In genomic region chr2:9815844-9816279, GRCh38 we compare ENCODE assay signal across 25 cellular contexts. TPM values are rescaled to one million over a fixed set of nuclear protein-coding genes. Genes with fewer than 3 reads are reported as not detected.
DNase-seq lines count a peak whose midpoint lies in the region; ATAC-seq, FAIRE-seq and TF ChIP-seq lines count a peak whose summit lies in the region.
"Had no signal": no experiment of that assay in that cellular context is flagged by ENCODE, and none has a peak within 500 bp of the region (broad histone marks: within the 10 kb centered on the region; RNA-seq: fewer than 3 reads in every experiment).

No MANE protein-coding gene starts in this region.

- no peaks in the 10 kb centered on the region for H3K36me3 ChIP-seq in Loucy (ENCODE audit: insufficient read depth, low read length)
- no peaks in the 10 kb centered on the region for H3K36me3 ChIP-seq in kidney (ENCODE audit: control insufficient read depth in 1 of 2, insufficient read depth in 2 of 2, low read length in 2 of 2)
- H3K36me3 ChIP-seq: breast epithelium, colonic mucosa, left ventricle myocardium inferior, SJCRH30, tibial nerve had no signal

- intact Hi-C loops in kidney (cut with DNase I): loop anchor here (10.0 kb wide), 1 partner anchor 239 kb away; no protein-coding TSS in a partner anchor

- no peaks in the 10 kb centered on the region for H3K36me3 Mint-ChIP-seq in activated CD4-positive, alpha-beta T cell treated with anti-CD3 and anti-CD28 coated beads, Interleukin-2, amount 10 ng/mL, durations not matched to agents 7 days and 5 days (ENCODE audit: low read depth)
- H3K36me3 Mint-ChIP-seq: immature natural killer cell, natural killer cell had no signal

- H3K4me1 Mint-ChIP-seq in activated CD4-positive, alpha-beta T cell treated with anti-CD3 and anti-CD28 coated beads, Interleukin-2, amount 10 ng/mL, durations not matched to agents 7 days and 5 days: peaks cover 19% of the 10 kb centered on the region

- H3K9me2 ChIP-seq in Loucy (replicated peaks; ENCODE audit: low read depth, low read length): no peaks in the 10 kb centered on the region

- H3F3A ChIP-seq in Loucy (ENCODE audit: low read depth): no peaks in the 10 kb centered on the region

- no peaks in the 10 kb centered on the region for H3K9me3 Mint-ChIP-seq in activated CD4-positive, alpha-beta T cell treated with anti-CD3 and anti-CD28 coated beads, Interleukin-2, amount 10 ng/mL, durations not matched to agents 7 days and 5 days
- H3K9me3 Mint-ChIP-seq: immature natural killer cell, natural killer cell had no signal

- H4K20me1 ChIP-seq in Loucy (ENCODE audit: insufficient read depth, low read length, poor library complexity, severe bottlenecking): no peaks in the 10 kb centered on the region

- H3K27ac Mint-ChIP-seq in activated CD4-positive, alpha-beta T cell treated with anti-CD3 and anti-CD28 coated beads, Interleukin-2, amount 10 ng/mL, durations not matched to agents 7 days and 5 days: peak overlapping the region; percentile 58
- H3K27ac Mint-ChIP-seq: natural killer cell had no signal

- TF ChIP-seq CTCF in Loucy (conservative IDR thresholded peaks at IDR 0.05; ENCODE audit: low read length) (no peak), kidney (IDR thresholded peaks at IDR 0.05; ENCODE audit: borderline replicate concordance, extremely low read depth, insufficient read depth) (no peak), foreskin keratinocyte (conservative IDR thresholded peaks at IDR 0.05) (no peak)

- H3K4me3 Mint-ChIP-seq in activated CD4-positive, alpha-beta T cell treated with anti-CD3 and anti-CD28 coated beads, Interleukin-2, amount 10 ng/mL, durations not matched to agents 7 days and 5 days: no peak overlapping the region
- H3K4me3 Mint-ChIP-seq: H9, immature natural killer cell, natural killer cell had no signal

- no peak for FAIRE-seq in kidney (lab: Jason Lieb, UNC)
- FAIRE-seq: A549, TTC549 had no signal

- no peak for DNase-seq in activated CD4-positive, alpha-beta T cell treated with anti-CD3 and anti-CD28 coated beads, Interleukin-2, amount 10 ng/mL, durations not matched to agents 7 days and 5 days
- no peak for DNase-seq in activated CD4-positive, alpha-beta T cell treated with anti-CD3 and anti-CD28 coated beads for 1 hour
- DNase-seq in kidney: peak; percentile 65
- peak; percentile 21 for DNase-seq in stimulated activated CD8-positive, alpha-beta memory T cell treated with anti-CD3 and anti-CD28 coated beads, Interleukin-4, amount 100 ng/mL, for 48 hours
- DNase-seq in foreskin keratinocyte: no peak
- no peak for DNase-seq in NCI-H2227 treated with DMSO at 0.1 percent for 48 hours (lab: John Stamatoyannopoulos, UW)
- DNase-seq: C1 segment of cervical spinal cord; Calu3; colonic mucosa; effector memory CD4-positive, alpha-beta T cell; foreskin fibroblast; H9; immature natural killer cell; left ventricle myocardium inferior; natural killer cell; NCI-H1105; NCI-H2029; SJCRH30; stimulated activated CD4-positive, alpha-beta T cell treated with anti-CD3 and anti-CD28 coated beads, Interleukin-15, amount 100 ng/mL, for 24 hours had no signal

- H3K4me1 ChIP-seq in Loucy (ENCODE audit: insufficient read depth, low read length, poor library complexity, severe bottlenecking) (peaks cover 4% of the 10 kb centered on the region), kidney (ENCODE audit: control insufficient read depth in 1 of 2, insufficient read depth in 1 of 2, low read depth in 1 of 2, low read length in 2 of 2) (peaks cover 2 to 4% of the 10 kb centered on the region in 2 donors), foreskin keratinocyte (peaks cover 16% of the 10 kb centered on the region)

- H3K4me3 ChIP-seq in Loucy (ENCODE audit: low read length, poor library complexity, severe bottlenecking): no peak overlapping the region
- H3K4me3 ChIP-seq in kidney (ENCODE audit: low read length in 2 of 2): no peak overlapping the region
- H3K4me3 ChIP-seq: A549, breast epithelium, colonic mucosa, left ventricle myocardium inferior, SJCRH30, tibial nerve had no signal

- no peak overlapping the region for H3K4me2 ChIP-seq in Loucy (ENCODE audit: low read depth, low read length, poor library complexity, severe bottlenecking)
- H3K4me2 ChIP-seq: A549 had no signal

- H3K27ac ChIP-seq in kidney (ENCODE audit: low read depth in 2 of 2, low read length in 2 of 2): no peak overlapping the region
- H3K27ac ChIP-seq in foreskin keratinocyte: no peak overlapping the region
- H3K27ac ChIP-seq: A549, colonic mucosa, left ventricle myocardium inferior, SJCRH30, tibial nerve had no signal

- no peaks in the 10 kb centered on the region for H3K9me3 ChIP-seq in Loucy (ENCODE audit: insufficient read depth, low read depth, low read length)
- H3K9me3 ChIP-seq in kidney (ENCODE audit: control insufficient read depth in 1 of 2, low read length in 2 of 2): no peaks in the 10 kb centered on the region
- H3K9me3 ChIP-seq: A549, breast epithelium, colonic mucosa, left ventricle myocardium inferior, tibial nerve had no signal

- CTCF ChIA-PET in activated CD4-positive, alpha-beta T cell treated with anti-CD3 and anti-CD28 coated beads, Interleukin-2, amount 10 ng/mL, durations not matched to agents 7 days and 5 days (lab: Charles Lee): interaction anchor here (0.7 to 9.1 kb wide), 8 partner anchors 15 to 619 kb away, joined by 3 to 106 read pairs (median 6); partner anchors contain the start of gene TAF1B

- ATAC-seq in GM18870 (IDR thresholded peaks at IDR 0.05; ENCODE audit: unreplicated experiment): no peak
- no peak for ATAC-seq in foreskin keratinocyte
- ATAC-seq: A549, natural killer cell had no signal

- H3K27me3 ChIP-seq in Loucy (ENCODE audit: insufficient read depth, low read length, poor library complexity, severe bottlenecking): no peaks in the 10 kb centered on the region
- no peaks in the 10 kb centered on the region for H3K27me3 ChIP-seq in foreskin keratinocyte
- H3K27me3 ChIP-seq: breast epithelium, colonic mucosa, tibial nerve had no signal

- H2AFZ ChIP-seq in Loucy (ENCODE audit: low read length): 0 out of 2 replicates have a peak overlapping the region, but pooled peaks have one; percentile 55

- H3K79me2 ChIP-seq in Loucy (ENCODE audit: insufficient read depth, low read length): no peaks in the 10 kb centered on the region

- H3K9ac ChIP-seq in Loucy (ENCODE audit: low read depth, low read length, poor library complexity, severe bottlenecking): no peak overlapping the region
- H3K9ac ChIP-seq in kidney (ENCODE audit: low read length in 2 of 2): no peak overlapping the region

- H3K27me3 Mint-ChIP-seq in activated CD4-positive, alpha-beta T cell treated with anti-CD3 and anti-CD28 coated beads, Interleukin-2, amount 10 ng/mL, durations not matched to agents 7 days and 5 days: peaks cover 9% of the 10 kb centered on the region

- POLR2A ChIA-PET in activated CD4-positive, alpha-beta T cell treated with anti-CD3 and anti-CD28 coated beads, Interleukin-2, amount 10 ng/mL, durations not matched to agents 7 days and 5 days (lab: Charles Lee): no interaction called here

RNA-seq across cellular contexts. Expression of gene TAF1B, which starts 27.4 kb away (rescaled TPM):
- total RNA-seq in activated CD4-positive, alpha-beta T cell treated with anti-CD3 and anti-CD28 coated beads, Interleukin-2, amount 10 ng/mL, durations not matched to agents 7 days and 5 days: 10 to 100 TPM; 30.6 to 36.2 TPM
- total RNA-seq in kidney (27.7 TPM), foreskin keratinocyte (25.4 and 37.4 TPM in 2 replicates)
- polyA plus RNA-seq in kidney (ENCODE audit: insufficient read depth, low read depth, low replicate concordance) (8.8 TPM), foreskin keratinocyte (9.7 and 10.9 TPM in 2 replicates)

Comparison
In these comparisons a context has a peak if more than half of its experiments do, and no peak if none do; other contexts are left out.
1. DNase-seq: peak in kidney (single experiment) and stimulated activated CD8-positive, alpha-beta memory T cell treated with anti-CD3 and anti-CD28 coated beads, Interleukin-4, amount 100 ng/mL, for 48 hours (single experiment); none in activated CD4-positive, alpha-beta T cell treated with anti-CD3 and anti-CD28 coated beads, Interleukin-2, amount 10 ng/mL, durations not matched to agents 7 days and 5 days (single experiment), activated CD4-positive, alpha-beta T cell treated with anti-CD3 and anti-CD28 coated beads for 1 hour (single experiment), foreskin keratinocyte (0 of 2) and NCI-H2227 treated with DMSO at 0.1 percent for 48 hours (single experiment).